In genomic region chr3:151203053-151203420, GRCh38 we compare ENCODE assay signal across 8 cellular contexts. TPM values are rescaled to one million over a fixed set of nuclear protein-coding genes. Genes with fewer than 3 reads are reported as not detected.
DNase-seq lines count a peak whose midpoint lies in the region; ATAC-seq, FAIRE-seq and TF ChIP-seq lines count a peak whose summit lies in the region.

Gene GPR171, minus strand, starts transcription at chr3:151203216. Its CDS starts 3,830 bp downstream, at chr3:151199386.

- H3K36me3 Mint-ChIP-seq in naive thymus-derived CD8-positive, alpha-beta T cell = peaks cover 0 to 16% (median 4%) of the 10 kb centered on the region in 3 donors

- ATAC-seq in HG02678 (IDR thresholded peaks at IDR 0.05; ENCODE audit: unreplicated experiment) = peak; percentile 94
- ATAC-seq in naive thymus-derived CD8-positive, alpha-beta T cell = peak; percentile 91 to 98
- no peak for ATAC-seq in GM19324 (IDR thresholded peaks at IDR 0.05; ENCODE audit: low FRiP score, unreplicated experiment)

- no peaks in the 10 kb centered on the region for H3K27me3 Mint-ChIP-seq in naive thymus-derived CD8-positive, alpha-beta T cell

- H3K4me3 Mint-ChIP-seq in naive thymus-derived CD8-positive, alpha-beta T cell = peak within 1 kb of the TSS; percentile 60 to 85 (median 81)

- no peak for TF ChIP-seq CTCF in GM10266 (IDR thresholded peaks at IDR 0.05; ENCODE audit: control insufficient read depth, insufficient read depth, low read depth, missing control alignments)

- FAIRE-seq in H54 (lab: Jason Lieb, UNC) = no peak

- H3K9me3 Mint-ChIP-seq in naive thymus-derived CD8-positive, alpha-beta T cell = no peaks in the 10 kb centered on the region

- H3K4me1 Mint-ChIP-seq in naive thymus-derived CD8-positive, alpha-beta T cell = peaks cover 20 to 76% (median 63%) of the 10 kb centered on the region in 4 donors

- H3K27ac Mint-ChIP-seq in naive thymus-derived CD8-positive, alpha-beta T cell = peak within 1 kb of the TSS; percentile 84 to 96 (median 92)

- no peak for TF ChIP-seq POLR2A in H54 (IDR thresholded peaks at IDR 0.05; ENCODE audit: low read depth, low read length)

- intact Hi-C loops in cardiac septum (cut with DNase I) = no loop called here

- DNase-seq in GM10266 (ENCODE audit: extremely low spot score) (peak; percentile 30), H54 (ENCODE audit: insufficient read length, low spot score) (no peak), HT-29 (ENCODE audit: low spot score) (no peak), cardiac septum (ENCODE audit: low spot score) (no peak)
- DNase-seq in activated CD4-positive, alpha-beta T cell treated with anti-CD3 and anti-CD28 coated beads for 1 hour = peak; percentile 50
- peak; percentile 27 to 89 (median 72) for DNase-seq in naive thymus-derived CD8-positive, alpha-beta T cell

- POLR2A ChIA-PET in naive thymus-derived CD8-positive, alpha-beta T cell (lab: Charles Lee) = interaction anchor here (0.7 to 1.3 kb wide), 6 partner anchors 11 to 68 kb away, joined by 3 to 7 read pairs (median 4); no protein-coding TSS in a partner anchor

RNA-seq across cellular contexts. Expression of gene GPR171, which starts in this region (rescaled TPM):
- total RNA-seq in naive thymus-derived CD8-positive, alpha-beta T cell = 10 to 100 TPM; 35.5 to 39.3 TPM
- 100 to 1,000 TPM in 2 of 3 donors, 10 to 100 TPM in 1; 69.3 to 123 (median 108) TPM for polyA plus RNA-seq in naive thymus-derived CD8-positive, alpha-beta T cell
- not detected in 2 replicates for total RNA-seq in HT-29 (2014; rRNA removed; shearing (Covaris generic))
- total RNA-seq in cardiac septum = 0.32 TPM

Comparison
In these comparisons a context has a peak if more than half of its experiments do, and no peak if none do; other contexts are left out.
1. RNA of gene GPR171 (total RNA-seq): 35.5 to 39.3 TPM in naive thymus-derived CD8-positive, alpha-beta T cell; 0.32 TPM in cardiac septum (single experiment) and not detected in HT-29; every median in the first group is over 10 times any median in the second.
2. DNase-seq: peak in GM10266 (single experiment), activated CD4-positive, alpha-beta T cell treated with anti-CD3 and anti-CD28 coated beads for 1 hour (single experiment) and naive thymus-derived CD8-positive, alpha-beta T cell (10 of 10); none in H54 (single experiment), HT-29 (single experiment) and cardiac septum (single experiment).